Comparison of ENCODE assay signal across 23 cellular contexts in genomic region chr2:204040016-204040415, GRCh38.
"Had no signal": no experiment of that assay in that cellular context is flagged by ENCODE, and none has a peak within 500 bp of the region (broad histone marks: within the 10 kb centered on the region; RNA-seq: fewer than 3 reads in every experiment).

No MANE protein-coding gene starts in this region.

- DNase-seq: naive thymus-derived CD4-positive, alpha-beta T cell; natural killer cell; occipital lobe; pancreas; psoas muscle; right cardiac atrium; right lobe of liver; stimulated activated CD4-positive, alpha-beta T cell treated with anti-CD3 and anti-CD28 coated beads, Interleukin-15, amount 100 ng/mL, for 24 hours; stimulated activated CD4-positive, alpha-beta T cell treated with anti-CD3 and anti-CD28 coated beads, Interleukin-2, amount 100 ng/mL, for 24 hours; stimulated activated CD4-positive, alpha-beta T cell treated with anti-CD3 and anti-CD28 coated beads, Interleukin-2, amount 100 ng/mL, for 48 hours; stimulated activated CD4-positive, alpha-beta T cell treated with anti-CD3 and anti-CD28 coated beads, Interleukin-4, amount 100 ng/mL, for 24 hours; stimulated activated naive B cell treated with anti-CD40 and anti-IgM and Interleukin-4, amounts not matched to agents 10 μg/mL and 1 μg/mL and 100 μg/mL, for 72 hours; stimulated activated naive CD4-positive, alpha-beta T cell treated with Interleukin-2 at 50 U/mL for 16 hours; stomach; thyroid gland; upper lobe of left lung had no signal

- FAIRE-seq: pancreas, urothelium cell line had no signal

- H3K4me3 ChIP-seq: neural progenitor cell, pancreas, psoas muscle, right lobe of liver, skin epidermis, stomach, thoracic aorta, thyroid gland, tibial nerve, upper lobe of left lung, vagina had no signal

- H3K27ac ChIP-seq: neural progenitor cell, pancreas, psoas muscle, right lobe of liver, skin epidermis, stomach, thoracic aorta, thyroid gland, tibial nerve, upper lobe of left lung, vagina had no signal

- H3K4me1 ChIP-seq: neural progenitor cell, psoas muscle, right lobe of liver, thyroid gland, tibial nerve, upper lobe of left lung, vagina had no signal

- H3K27me3 ChIP-seq: neural progenitor cell, pancreas, right lobe of liver, stomach, thyroid gland, tibial nerve, upper lobe of left lung, vagina had no signal

- H2AFZ ChIP-seq: neural progenitor cell had no signal

- H3K4me2 ChIP-seq: neural progenitor cell had no signal

- H3K36me3 ChIP-seq: neural progenitor cell, pancreas, right lobe of liver, stomach, thoracic aorta, thyroid gland, tibial nerve, upper lobe of left lung, vagina had no signal

- H3K9ac ChIP-seq: neural progenitor cell had no signal

- ATAC-seq: naive thymus-derived CD4-positive, alpha-beta T cell; natural killer cell; psoas muscle; right cardiac atrium; right lobe of liver; stimulated activated effector memory CD8-positive, alpha-beta T cell treated with anti-CD3 and anti-CD28 coated beads, Interleukin-12 subunit alpha, Interleukin-12 subunit beta, amount 100 ng/mL, for 72 hours; stimulated activated naive B cell treated with anti-CD40 and anti-IgM and Interleukin-4, amounts not matched to agents 10 μg/mL and 1 μg/mL and 100 μg/mL, for 72 hours had no signal

- H3K9me3 ChIP-seq: pancreas, psoas muscle, right lobe of liver, thoracic aorta, thyroid gland, upper lobe of left lung, vagina had no signal
